ENCODE assay signal across 23 cellular contexts in the genomic region with DNA sequence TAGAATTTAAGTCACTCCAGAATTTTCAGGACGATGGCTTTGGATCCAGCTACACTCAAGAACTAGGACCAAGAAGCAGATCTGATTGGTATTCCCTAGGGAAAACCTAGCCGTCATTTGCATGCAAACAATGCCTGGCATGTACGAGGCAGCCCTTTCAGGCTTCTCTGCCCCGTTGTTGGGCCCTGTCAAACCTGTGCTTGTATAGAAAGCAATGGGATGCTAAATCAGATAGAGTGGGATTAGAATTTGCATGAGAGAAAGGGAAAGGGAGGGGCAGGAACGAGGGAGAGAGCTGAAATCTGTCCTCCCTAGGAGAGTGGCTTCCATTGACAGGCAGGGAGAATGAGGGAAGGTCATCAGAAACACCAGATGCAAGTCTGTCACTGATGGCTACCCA. TPM values are rescaled to one million over a fixed set of nuclear protein-coding genes. Genes with fewer than 3 reads are reported as not detected.
"Had no signal": no experiment of that assay in that cellular context is flagged by ENCODE, and none has a peak within 500 bp of the region (broad histone marks: within the 10 kb centered on the region; RNA-seq: fewer than 3 reads in every experiment).

No MANE protein-coding gene starts in this region.

- H3K9me3 ChIP-seq: neutrophil, ovary, prostate gland, transverse colon, vagina had no signal

- ATAC-seq: natural killer cell treated with Interleukin-12 subunit alpha and Interleukin-12 subunit beta and Interleukin-15 and Interleukin-18, amount 100 ng/mL, for 72 hours; stimulated activated naive B cell treated with anti-CD40 and anti-IgM and Interleukin-4, amounts not matched to agents 10 μg/mL and 1 μg/mL and 100 μg/mL, for 72 hours had no signal

- H3K27me3 ChIP-seq: heart right ventricle, neutrophil, ovary, transverse colon, vagina had no signal

- DNase-seq: activated CD4-positive, alpha-beta T cell treated with anti-CD3 and anti-CD28 coated beads for 4 hours; activated CD4-positive, alpha-beta T cell treated with anti-CD3 and anti-CD28 coated beads, Interleukin-2, amount 50 U/mL, for 48 hours; activated CD4-positive, CD25-positive, alpha-beta regulatory T cell; activated naive CD4-positive, alpha-beta T cell treated with Interleukin-2 at 50 U/mL for 16 hours; activated naive CD8-positive, alpha-beta T cell treated with anti-CD3 and anti-CD28 coated beads for 36 hours; activated T-cell treated with anti-CD3 and anti-CD28 coated beads, Interleukin-2, amount 50 U/mL, for 48 hours; cerebellar nuclear complex; heart right ventricle; left ventricle myocardium inferior; ovary; stimulated activated CD4-positive, alpha-beta T cell treated with anti-CD3 and anti-CD28 coated beads, Interleukin-2, amount 100 ng/mL, for 48 hours; stimulated activated CD8-positive, alpha-beta memory T cell treated with anti-CD3 and anti-CD28 coated beads, Interleukin-4, amount 100 ng/mL, for 48 hours; stimulated activated naive B cell treated with anti-CD40 and anti-IgM and Interleukin-4, amounts not matched to agents 10 μg/mL and 1 μg/mL and 100 μg/mL, for 72 hours; transverse colon had no signal

- H3K4me1 ChIP-seq: heart right ventricle, prostate gland, transverse colon, vagina had no signal

- FAIRE-seq: bronchial epithelial cell had no signal

- H3K4me3 ChIP-seq: coronary artery, heart right ventricle, left ventricle myocardium inferior, ovary, prostate gland, transverse colon, vagina had no signal

- H3K36me3 ChIP-seq: heart right ventricle, left ventricle myocardium inferior, neutrophil, ovary, prostate gland, transverse colon, vagina had no signal

- H3K27ac ChIP-seq: coronary artery, epithelial cell of prostate, heart right ventricle, left ventricle myocardium inferior, neutrophil, ovary, prostate gland, transverse colon, vagina had no signal

RNA-seq across cellular contexts. Expression of gene NEURL3, which starts 60.0 kb away (rescaled TPM):
- total RNA-seq: bronchial epithelial cell, fibroblast of villous mesenchyme, left ventricle myocardium inferior, ovary, temporal lobe had no signal
